Comparison of ENCODE assay signal across 23 cellular contexts in genomic region chr14:54591461-54592245, GRCh38. TPM values are rescaled to one million over a fixed set of nuclear protein-coding genes. Genes with fewer than 3 reads are reported as not detected.
DNase-seq lines count a peak whose midpoint lies in the region; ATAC-seq and TF ChIP-seq lines count a peak whose summit lies in the region.
"Had no signal": no experiment of that assay in that cellular context is flagged by ENCODE, and none has a peak within 500 bp of the region (broad histone marks: within the 10 kb centered on the region; RNA-seq: fewer than 3 reads in every experiment).

No MANE protein-coding gene starts in this region.

- peaks cover 46% of the 10 kb centered on the region for H4K20me1 ChIP-seq in smooth muscle cell (ENCODE audit: low read depth)

- BruUV-seq in Panc1 (replicated peaks; lab: Mats Ljungman, UMichigan): no TSS peak

- H3K79me2 ChIP-seq in smooth muscle cell (ENCODE audit: low read depth): peaks cover 100% of the 10 kb centered on the region

- peaks cover 10% of the 10 kb centered on the region for H3K4me1 ChIP-seq in HAP-1
- no peaks in the 10 kb centered on the region; the same call in none of the 2 replicates for H3K4me1 ChIP-seq in Panc1 (ENCODE audit: control insufficient read depth, insufficient read depth, low read length)
- peaks cover 12% of the 10 kb centered on the region for H3K4me1 ChIP-seq in smooth muscle cell (ENCODE audit: low read depth)
- H3K4me1 ChIP-seq in body of pancreas: no peaks in the 10 kb centered on the region
- H3K4me1 ChIP-seq in tibial artery: peaks cover 0 to 34% (median 22%) of the 10 kb centered on the region in 4 donors
- H3K4me1 ChIP-seq: BE2C had no signal

- peak; percentile 71; the same call in 1 of the 2 replicates for ATAC-seq in Panc1
- no peak for ATAC-seq in body of pancreas
- ATAC-seq in GM21367 (IDR thresholded peaks at IDR 0.05; ENCODE audit: unreplicated experiment): no peak
- ATAC-seq: esophagus mucosa; HepG2; naive thymus-derived CD4-positive, alpha-beta T cell; T-helper 17 cell had no signal

- H3K27ac ChIP-seq in Panc1 (ENCODE audit: low read length): no peak overlapping the region
- H3K27ac ChIP-seq in smooth muscle cell (ENCODE audit: low read depth): peak overlapping the region; percentile 73
- H3K27ac ChIP-seq in body of pancreas: no peak overlapping the region
- H3K27ac ChIP-seq in tibial artery: no peak overlapping the region
- H3K27ac ChIP-seq: WERI-Rb-1 had no signal

- in situ Hi-C loops in HAP-1 (cut with MboI; ENCODE audit: low sequenced_read_pairs) (no loop called here), Panc1 (cut with HindIII; ENCODE audit: low pct_unique_long_range_greater_than_20kb, low sequenced_read_pairs) (no loop called here)

- H3K9me3 ChIP-seq in HAP-1: no peaks in the 10 kb centered on the region
- no peaks in the 10 kb centered on the region for H3K9me3 ChIP-seq in Panc1 (ENCODE audit: control insufficient read depth, insufficient read depth, low read depth, low read length)
- H3K9me3 ChIP-seq in smooth muscle cell (replicated peaks; ENCODE audit: low read depth): no peaks in the 10 kb centered on the region
- H3K9me3 ChIP-seq in body of pancreas: no peaks in the 10 kb centered on the region
- no peaks in the 10 kb centered on the region for H3K9me3 ChIP-seq in tibial artery
- H3K9me3 ChIP-seq: BE2C had no signal

- DNase-seq in HAP-1 (ENCODE audit: low spot score in 2 of 2) (peak; percentile 71 to 79), Panc1 (ENCODE audit: low read depth, low spot score) (no peak), epidermal melanocyte (ENCODE audit: insufficient read length, low spot score) (peak; percentile 62), smooth muscle cell (lab: John Stamatoyannopoulos, UW; ENCODE audit: unreplicated experiment) (no peak), body of pancreas (no peak), tibial artery (no peak)
- DNase-seq: activated CD4-positive, alpha-beta memory T cell treated with anti-CD3 and anti-CD28 coated beads, Interleukin-2, amount 10 ng/mL, durations not matched to agents 7 days and 5 days; activated naive CD4-positive, alpha-beta T cell treated with anti-CD3 and anti-CD28 coated beads, Interleukin-2, amount 10 ng/mL, durations not matched to agents 7 days and 5 days; activated T-cell treated with anti-CD3 and anti-CD28 coated beads, Interleukin-2, amount 50 U/mL, for 24 hours; BE2C; cortex of kidney; DMS153; glutamatergic neuron; GOT3; naive thymus-derived CD4-positive, alpha-beta T cell; NCI-H187; NCI-H446; Right ventricle myocardium superior; T-helper 17 cell; WERI-Rb-1 had no signal

- no peak for TF ChIP-seq POLR2A in body of pancreas (IDR thresholded peaks at IDR 0.05)

- 66% methylated on average over 5 of the region's 5 CpGs for WGBS in smooth muscle cell (ENCODE audit: low lambda C conversion rate)
- 77 to 82% methylated on average over 5 of the region's 5 CpGs for WGBS in body of pancreas, 2 donors

- peaks cover 17% of the 10 kb centered on the region for H3F3A ChIP-seq in smooth muscle cell (ENCODE audit: low read depth)

- H3K27me3 ChIP-seq in HAP-1 (ENCODE audit: low read depth) (no peaks in the 10 kb centered on the region), Panc1 (ENCODE audit: control insufficient read depth, insufficient read depth, low read length) (no peaks in the 10 kb centered on the region), smooth muscle cell (ENCODE audit: low read depth) (no peaks in the 10 kb centered on the region), body of pancreas (no peaks in the 10 kb centered on the region), tibial artery (no peaks in the 10 kb centered on the region)

- no peak overlapping the region for H2AFZ ChIP-seq in smooth muscle cell (ENCODE audit: low read depth)

- intact Hi-C loops in Panc1 (cut with micrococcal nuclease; ENCODE audit: unreplicated experiment) (no loop called here), body of pancreas (cut with DNase I) (no loop called here), tibial artery (cut with DNase I; ENCODE audit: low total_unique reads) (no loop called here)

- TF ChIP-seq CTCF in Panc1 (IDR thresholded peaks at IDR 0.05) (no peak), smooth muscle cell (IDR thresholded peaks at IDR 0.05; ENCODE audit: borderline replicate concordance, insufficient read depth, poor library complexity, severe bottlenecking) (no peak), body of pancreas (IDR thresholded peaks at IDR 0.05) (no peak), tibial artery (IDR thresholded peaks at IDR 0.05) (no peak)

- H3K36me3 ChIP-seq in HAP-1 (replicated peaks): no peaks in the 10 kb centered on the region
- no peaks in the 10 kb centered on the region for H3K36me3 ChIP-seq in Panc1 (ENCODE audit: control insufficient read depth, insufficient read depth, low read length)
- no peaks in the 10 kb centered on the region for H3K36me3 ChIP-seq in smooth muscle cell (ENCODE audit: low read depth)
- H3K36me3 ChIP-seq in body of pancreas (replicated peaks in 1 of 2; ENCODE audit: insufficient read depth in 1 of 2, low read depth in 2 of 2): no peaks in the 10 kb centered on the region
- H3K36me3 ChIP-seq in tibial artery: no peaks in the 10 kb centered on the region
- H3K36me3 ChIP-seq: BE2C had no signal

- CTCF ChIA-PET in Panc1 (lab: Charles Lee): interaction anchor here (0.5 to 1.0 kb wide), 3 partner anchors 62 to 101 kb away, joined by 4 to 8 read pairs (median 5); no protein-coding TSS in a partner anchor

- H3K9ac ChIP-seq in smooth muscle cell (ENCODE audit: low read depth): no peak overlapping the region

- POLR2A ChIA-PET in Panc1 (lab: Charles Lee): interaction anchor here (0.6 to 0.7 kb wide), 2 partner anchors 65 to 436 kb away, joined by 3 read pairs; no protein-coding TSS in a partner anchor

- H3K4me3 ChIP-seq in HAP-1 (no peak overlapping the region), Panc1 (ENCODE audit: low read depth in 2 of 2, low read length in 2 of 2) (no peak overlapping the region), smooth muscle cell (no peak overlapping the region), body of pancreas (no peak overlapping the region), tibial artery (no peak overlapping the region)

- no peak overlapping the region for H3K4me2 ChIP-seq in smooth muscle cell

RNA-seq across cellular contexts. Expression of gene SAMD4A, which starts 24.7 kb away (rescaled TPM):
- total RNA-seq in Panc1 (2021; ENCODE audit: unreplicated experiment) (15.2 TPM), smooth muscle cell (36.7 and 52.3 TPM in 2 replicates), body of pancreas (10 to 100 TPM; 11.2 to 15.3 TPM)
- polyA plus RNA-seq in Panc1 (2012; ENCODE audit: insufficient read length): 9.0 TPM
- polyA plus RNA-seq in smooth muscle cell: 9.2 and 17.6 TPM in 2 replicates
- polyA plus RNA-seq: naive thymus-derived CD4-positive, alpha-beta T cell had no signal

Comparison
In these comparisons a context has a peak if more than half of its experiments do, and no peak if none do; other contexts are left out.
1. DNase-seq: peak in HAP-1 (2 of 2) and epidermal melanocyte (single experiment); none in Panc1 (single experiment), smooth muscle cell (single experiment), body of pancreas (0 of 4) and tibial artery (0 of 2).